16 cellular contexts compared by ENCODE assay signal in the genomic region with DNA sequence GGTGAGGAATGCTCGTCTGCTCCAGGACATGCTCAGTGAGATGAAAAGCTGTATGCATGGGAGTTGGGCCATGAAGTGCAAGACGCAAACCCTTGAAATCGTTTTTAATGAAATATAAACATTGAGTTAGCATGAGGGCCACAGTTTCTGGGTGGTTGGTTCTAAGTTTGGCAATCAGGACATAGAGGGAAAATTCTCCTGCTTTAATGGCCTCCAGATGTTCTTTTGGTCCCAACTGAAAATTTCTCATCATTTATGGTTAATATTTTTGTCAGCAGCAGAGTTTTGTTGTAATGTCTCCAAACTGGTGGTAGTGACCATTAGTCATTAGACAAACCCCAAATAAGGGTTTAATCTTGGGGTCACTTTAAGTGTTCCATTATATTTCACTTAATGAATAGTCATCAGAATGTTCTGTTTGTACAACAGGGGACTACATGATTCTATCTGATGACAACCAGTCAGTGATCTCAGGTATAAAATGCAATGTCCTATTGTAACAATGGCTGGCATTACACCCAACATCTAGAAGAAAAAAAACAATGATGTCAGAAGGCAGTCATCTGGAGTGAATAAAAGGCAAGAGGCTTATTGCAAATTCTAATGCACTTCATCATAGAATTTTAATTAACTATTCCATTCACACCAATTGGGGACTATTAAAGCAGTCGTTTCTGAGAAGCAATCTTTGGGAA.
DNase-seq lines count a peak whose midpoint lies in the region; TF ChIP-seq lines count a peak whose summit lies in the region.
"Had no signal": no experiment of that assay in that cellular context is flagged by ENCODE, and none has a peak within 500 bp of the region (broad histone marks: within the 10 kb centered on the region; RNA-seq: fewer than 3 reads in every experiment).

No MANE protein-coding gene starts in this region.

- H3K4me3 ChIP-seq in tibial artery = no peak overlapping the region
- H3K4me3 ChIP-seq: body of pancreas, heart right ventricle, testis had no signal

- intact Hi-C loops in tibial artery (cut with DNase I; ENCODE audit: low total_unique reads) = no loop called here

- H3K4me1 ChIP-seq in tibial artery = peaks cover 0 to 65% (median 18%) of the 10 kb centered on the region in 4 donors

- no peaks in the 10 kb centered on the region for H3K4me1 Mint-ChIP-seq in T-helper 2 cell treated with Interferon-gamma antibody and Interleukin-4, amounts not matched to agents 5 μg/mL and 100 μg/mL, for 36 hours (ENCODE audit: low read depth)

- H3K27ac ChIP-seq in tibial artery = peak overlapping the region; percentile 24 to 66
- H3K27ac ChIP-seq: heart right ventricle, testis had no signal

- H3K27me3 ChIP-seq in tibial artery = no peaks in the 10 kb centered on the region
- H3K27me3 ChIP-seq: body of pancreas, heart right ventricle, testis had no signal

- H3K36me3 ChIP-seq in tibial artery = no peaks in the 10 kb centered on the region
- H3K36me3 ChIP-seq: heart right ventricle had no signal

- no peaks in the 10 kb centered on the region for H3K9me3 Mint-ChIP-seq in T-helper 2 cell treated with Interferon-gamma antibody and Interleukin-4, amounts not matched to agents 5 μg/mL and 100 μg/mL, for 36 hours
- H3K9me3 Mint-ChIP-seq: CD8-positive, alpha-beta T cell had no signal

- peak; percentile 72 for DNase-seq in GM03348 (ENCODE audit: low spot score)
- DNase-seq in astrocyte of the hippocampus (ENCODE audit: low read depth, low spot score) = peak; percentile 52
- peak; percentile 88 for DNase-seq in glomerular visceral epithelial cell (ENCODE audit: extremely low spot score)
- DNase-seq in tibial artery = no peak
- DNase-seq in cortex of kidney (lab: John Stamatoyannopoulos, UW) = no peak
- no peak for DNase-seq in cerebellum (ENCODE audit: low spot score)
- DNase-seq in T-helper 2 cell treated with Interferon-gamma antibody and Interleukin-4, amounts not matched to agents 5 μg/mL and 100 μg/mL, for 36 hours (ENCODE audit: low spot score) = no peak
- DNase-seq: activated CD8-positive, alpha-beta memory T cell treated with anti-CD3 and anti-CD28 coated beads for 24 hours; activated effector memory CD4-positive, alpha-beta T cell treated with Interleukin-2 at 50 U/mL for 16 hours; body of pancreas; CD8-positive, alpha-beta T cell; effector CD4-positive, alpha-beta T cell; heart right ventricle; MV-4-11; NCI-H2171; testis had no signal

- TF ChIP-seq CTCF in tibial artery (IDR thresholded peaks at IDR 0.05) = no peak

- no peak overlapping the region for H3K4me3 Mint-ChIP-seq in T-helper 2 cell treated with Interferon-gamma antibody and Interleukin-4, amounts not matched to agents 5 μg/mL and 100 μg/mL, for 36 hours
- H3K4me3 Mint-ChIP-seq: CD8-positive, alpha-beta T cell had no signal

- H3K27me3 Mint-ChIP-seq in T-helper 2 cell treated with Interferon-gamma antibody and Interleukin-4, amounts not matched to agents 5 μg/mL and 100 μg/mL, for 36 hours (ENCODE audit: low read depth) = peaks cover 10% of the 10 kb centered on the region

- no peaks in the 10 kb centered on the region for H3K36me3 Mint-ChIP-seq in T-helper 2 cell treated with Interferon-gamma antibody and Interleukin-4, amounts not matched to agents 5 μg/mL and 100 μg/mL, for 36 hours (ENCODE audit: low read depth)
- H3K36me3 Mint-ChIP-seq: CD8-positive, alpha-beta T cell had no signal

- no peaks in the 10 kb centered on the region for H3K9me3 ChIP-seq in tibial artery
- H3K9me3 ChIP-seq: body of pancreas, heart right ventricle, testis had no signal

- no peak overlapping the region for H3K27ac Mint-ChIP-seq in T-helper 2 cell treated with Interferon-gamma antibody and Interleukin-4, amounts not matched to agents 5 μg/mL and 100 μg/mL, for 36 hours
- H3K27ac Mint-ChIP-seq: CD8-positive, alpha-beta T cell had no signal

Comparison
In these comparisons a context has a peak if more than half of its experiments do, and no peak if none do; other contexts are left out.
1. DNase-seq: peak in GM03348 (single experiment), astrocyte of the hippocampus (single experiment) and glomerular visceral epithelial cell (single experiment); none in tibial artery (0 of 2), cortex of kidney (single experiment), cerebellum (single experiment) and T-helper 2 cell treated with Interferon-gamma antibody and Interleukin-4, amounts not matched to agents 5 μg/mL and 100 μg/mL, for 36 hours (single experiment).